In genomic region chr1:63408331-63408730, GRCh38 we compare ENCODE assay signal across 1 cellular context.
TF ChIP-seq lines count a peak whose summit lies in the region.

No MANE protein-coding gene starts in this region.

TF ChIP-seq in GM12878, 131 proteins besides CTCF, POLR2A, EP300 and RAD21 (continued from another document):
- TF ChIP-seq USF2 (IDR thresholded peaks at IDR 0.05; ENCODE audit: borderline replicate concordance, low read depth, low read length) (no peak), BHLHE40 (IDR thresholded peaks at IDR 0.05; ENCODE audit: borderline replicate concordance in 1 of 2, low read depth in 2 of 2, low read length in 1 of 2) (no peak), ELK1 (IDR thresholded peaks at IDR 0.05; ENCODE audit: low read depth, low read length) (no peak), NR2C1 (IDR thresholded peaks at IDR 0.05) (no peak), SMAD5 (IDR thresholded peaks at IDR 0.05; ENCODE audit: low read depth) (no peak)
- TF ChIP-seq, protein P1, sequence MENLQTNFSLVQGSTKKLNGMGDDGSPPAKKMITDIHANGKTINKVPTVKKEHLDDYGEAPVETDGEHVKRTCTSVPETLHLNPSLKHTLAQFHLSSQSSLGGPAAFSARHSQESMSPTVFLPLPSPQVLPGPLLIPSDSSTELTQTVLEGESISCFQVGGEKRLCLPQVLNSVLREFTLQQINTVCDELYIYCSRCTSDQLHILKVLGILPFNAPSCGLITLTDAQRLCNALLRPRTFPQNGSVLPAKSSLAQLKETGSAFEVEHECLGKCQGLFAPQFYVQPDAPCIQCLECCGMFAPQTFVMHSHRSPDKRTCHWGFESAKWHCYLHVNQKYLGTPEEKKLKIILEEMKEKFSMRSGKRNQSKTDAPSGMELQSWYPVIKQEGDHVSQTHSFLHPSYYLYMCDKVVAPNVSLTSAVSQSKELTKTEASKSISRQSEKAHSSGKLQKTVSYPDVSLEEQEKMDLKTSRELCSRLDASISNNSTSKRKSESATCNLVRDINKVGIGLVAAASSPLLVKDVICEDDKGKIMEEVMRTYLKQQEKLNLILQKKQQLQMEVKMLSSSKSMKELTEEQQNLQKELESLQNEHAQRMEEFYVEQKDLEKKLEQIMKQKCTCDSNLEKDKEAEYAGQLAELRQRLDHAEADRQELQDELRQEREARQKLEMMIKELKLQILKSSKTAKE (IDR thresholded peaks at IDR 0.05; ENCODE audit: low read depth, poor library complexity, severe bottlenecking): no peak
